In genomic region chr15:38076806-38077205, GRCh38 we compare ENCODE assay signal across 18 cellular contexts.
A peak's percentile ranks its signal among the peaks of the same experiment; 100 is the strongest.
DNase-seq lines count a peak whose midpoint lies in the region; ATAC-seq, FAIRE-seq and TF ChIP-seq lines count a peak whose summit lies in the region.
"Had no signal": no experiment of that assay in that cellular context is flagged by ENCODE, and none has a peak within 500 bp of the region (broad histone marks: within the 10 kb centered on the region; RNA-seq: fewer than 3 reads in every experiment).

No MANE protein-coding gene starts in this region.

- H3K9me3 ChIP-seq in SU-DHL-6 (ENCODE audit: insufficient read depth, low read length) (no peaks in the 10 kb centered on the region), kidney (ENCODE audit: control insufficient read depth in 1 of 2, low read length in 2 of 2) (no peaks in the 10 kb centered on the region), trophoblast cell (ENCODE audit: insufficient read depth, low read depth, low read length) (peaks cover 1% of the 10 kb centered on the region)
- H3K9me3 ChIP-seq: A549, esophagus muscularis mucosa, neutrophil, SJCRH30, vagina had no signal

- no peak overlapping the region for H3K23ac ChIP-seq in trophoblast cell (ENCODE audit: low read length)

- H3K14ac ChIP-seq in trophoblast cell (ENCODE audit: low read length): no peak overlapping the region

- DNase-seq in Ammon's horn (ENCODE audit: low spot score): peak; percentile 26
- DNase-seq in kidney: peak; percentile 51
- no peak for DNase-seq in trophoblast cell
- DNase-seq in activated CD4-positive, alpha-beta T cell treated with anti-CD3 and anti-CD28 coated beads for 1 hour: no peak
- no peak for DNase-seq in hippocampal formation (lab: John Stamatoyannopoulos, UW)
- DNase-seq: activated CD8-positive, alpha-beta T cell treated with anti-CD3 and anti-CD28 coated beads, Interleukin-2, amount 10 ng/mL, durations not matched to agents 7 days and 5 days; activated effector memory CD4-positive, alpha-beta T cell treated with anti-CD3 and anti-CD28 coated beads, Interleukin-2, amount 50 U/mL, for 16 hours; COR-L47; NCI-H1092 treated with DMSO at 0.1 percent for 48 hours; SJCRH30; stimulated activated naive CD4-positive, alpha-beta T cell treated with Interleukin-2 at 50 U/mL for 16 hours had no signal

- no peaks in the 10 kb centered on the region for H3K9me2 ChIP-seq in SU-DHL-6 (replicated peaks; ENCODE audit: insufficient read depth, low read length)

- ATAC-seq in GM21390 (IDR thresholded peaks at IDR 0.05; ENCODE audit: unreplicated experiment) (peak; percentile 45), GM18873 (IDR thresholded peaks at IDR 0.05; ENCODE audit: low FRiP score, unreplicated experiment) (no peak)
- ATAC-seq: A549; activated CD8-positive, alpha-beta T cell treated with anti-CD3 and anti-CD28 coated beads, Interleukin-2, amount 10 ng/mL, durations not matched to agents 7 days and 5 days had no signal

- no peak overlapping the region for H4K12ac ChIP-seq in trophoblast cell (ENCODE audit: low read depth, low read length)

- intact Hi-C loops in kidney (cut with DNase I): no loop called here

- no peaks in the 10 kb centered on the region for H4K20me1 ChIP-seq in SU-DHL-6 (ENCODE audit: low read depth, low read length)

- H3K18ac ChIP-seq in trophoblast cell (ENCODE audit: low read length): no peak overlapping the region

- H3K27ac ChIP-seq in SU-DHL-6 (ENCODE audit: low read depth, low read length) (peak overlapping the region; percentile 56), kidney (ENCODE audit: low read depth in 2 of 2, low read length in 2 of 2) (no peak overlapping the region), trophoblast cell (ENCODE audit: low read depth, low read length) (no peak overlapping the region)
- H3K27ac ChIP-seq: A549, esophagus muscularis mucosa, neutrophil, SJCRH30, vagina had no signal

- FAIRE-seq in kidney (lab: Jason Lieb, UNC): no peak
- FAIRE-seq: A549 had no signal

- H2BK120ac ChIP-seq in trophoblast cell (ENCODE audit: insufficient read depth, low read length, poor library complexity): no peak overlapping the region

- no peak overlapping the region for H2AFZ ChIP-seq in SU-DHL-6 (ENCODE audit: low read depth, low read length, severe bottlenecking)
- no peak overlapping the region for H2AFZ ChIP-seq in trophoblast cell (ENCODE audit: insufficient read depth, low read length, poor library complexity)

- no peak for TF ChIP-seq CTCF in SU-DHL-6 (IDR thresholded peaks at IDR 0.05; ENCODE audit: insufficient read depth, low read length, poor library complexity, severe bottlenecking)
- no peak for TF ChIP-seq CTCF in kidney (IDR thresholded peaks at IDR 0.05; ENCODE audit: borderline replicate concordance, extremely low read depth, insufficient read depth)

- H4K8ac ChIP-seq in trophoblast cell (ENCODE audit: low read depth, low read length): no peak overlapping the region

- H3K27me3 ChIP-seq in SU-DHL-6 (ENCODE audit: low read length) (no peaks in the 10 kb centered on the region), trophoblast cell (ENCODE audit: insufficient read depth, low read length) (no peaks in the 10 kb centered on the region)
- H3K27me3 ChIP-seq: esophagus muscularis mucosa, SJCRH30, vagina had no signal

- no peak overlapping the region for H2BK12ac ChIP-seq in trophoblast cell (ENCODE audit: low read length)

- H3K79me2 ChIP-seq in SU-DHL-6 (ENCODE audit: insufficient read depth, low read length): no peaks in the 10 kb centered on the region
- H3K79me2 ChIP-seq in trophoblast cell (ENCODE audit: control insufficient read depth, insufficient read depth, low read length, poor library complexity): peaks cover 8% of the 10 kb centered on the region

- no peak overlapping the region for H3K4ac ChIP-seq in trophoblast cell (ENCODE audit: low read depth, low read length)

- H3K4me2 ChIP-seq in SU-DHL-6 (ENCODE audit: low read depth, low read length, poor library complexity, severe bottlenecking) (peak overlapping the region; percentile 9), trophoblast cell (ENCODE audit: low read length) (no peak overlapping the region)
- H3K4me2 ChIP-seq: A549 had no signal

- H2AK5ac ChIP-seq in trophoblast cell (ENCODE audit: low read length): no peak overlapping the region

- peaks cover 14% of the 10 kb centered on the region for H3K79me1 ChIP-seq in trophoblast cell (ENCODE audit: low read length)

- H4K91ac ChIP-seq in trophoblast cell (ENCODE audit: low read depth, low read length): no peak overlapping the region

- H3K4me3 ChIP-seq in SU-DHL-6 (ENCODE audit: insufficient read depth, low read length, poor library complexity, severe bottlenecking): no peak overlapping the region
- no peak overlapping the region for H3K4me3 ChIP-seq in kidney (ENCODE audit: low read length in 2 of 2)
- no peak overlapping the region for H3K4me3 ChIP-seq in trophoblast cell (ENCODE audit: low read depth, low read length)
- H3K4me3 ChIP-seq: A549, esophagus muscularis mucosa, SJCRH30, vagina had no signal

- no peaks in the 10 kb centered on the region for H3F3A ChIP-seq in SU-DHL-6 (ENCODE audit: insufficient read depth)

- no CpG with 5 or more reads among the region's 10 CpGs for WGBS in trophoblast cell (ENCODE audit: extremely low coverage, insufficient coverage, insufficient read length)

- no peak overlapping the region for H3K9ac ChIP-seq in SU-DHL-6 (ENCODE audit: low read length)
- H3K9ac ChIP-seq in kidney (ENCODE audit: low read length in 2 of 2): no peak overlapping the region
- no peak overlapping the region for H3K9ac ChIP-seq in trophoblast cell (ENCODE audit: low read length)

- H3K4me1 ChIP-seq in kidney (ENCODE audit: control insufficient read depth in 1 of 2, insufficient read depth in 1 of 2, low read depth in 1 of 2, low read length in 2 of 2): peaks cover 8 to 10% of the 10 kb centered on the region in 2 donors
- H3K4me1 ChIP-seq in trophoblast cell (ENCODE audit: control insufficient read depth in 1 of 2, insufficient read depth in 2 of 2, low read length in 2 of 2): peaks cover 7 to 8% of the 10 kb centered on the region in 2 experiments

- no peaks in the 10 kb centered on the region for H3K36me3 ChIP-seq in SU-DHL-6 (ENCODE audit: low read length)
- H3K36me3 ChIP-seq in kidney (ENCODE audit: control insufficient read depth in 1 of 2, insufficient read depth in 2 of 2, low read length in 2 of 2): no peaks in the 10 kb centered on the region
- H3K36me3 ChIP-seq in trophoblast cell (ENCODE audit: control insufficient read depth in 1 of 2, insufficient read depth in 2 of 2, low read length in 2 of 2): no peaks in the 10 kb centered on the region
- H3K36me3 ChIP-seq: esophagus muscularis mucosa, neutrophil, SJCRH30, vagina had no signal

- no peak overlapping the region for H2BK5ac ChIP-seq in trophoblast cell (ENCODE audit: low read depth, low read length, poor library complexity)

Comparison
In these comparisons a context has a peak if more than half of its experiments do, and no peak if none do; other contexts are left out.
1. DNase-seq: peak in Ammon's horn (single experiment) and kidney (single experiment); none in trophoblast cell (0 of 2), activated CD4-positive, alpha-beta T cell treated with anti-CD3 and anti-CD28 coated beads for 1 hour (single experiment) and hippocampal formation (0 of 2).